In genomic region chrX:135295238-135295943, GRCh38 we compare ENCODE assay signal across 9 cellular contexts. TPM values are rescaled to one million over a fixed set of nuclear protein-coding genes. Genes with fewer than 3 reads are reported as not detected.
DNase-seq lines count a peak whose midpoint lies in the region; ATAC-seq and TF ChIP-seq lines count a peak whose summit lies in the region.
"Had no signal": no experiment of that assay in that cellular context is flagged by ENCODE, and none has a peak within 500 bp of the region (broad histone marks: within the 10 kb centered on the region; RNA-seq: fewer than 3 reads in every experiment).

No MANE protein-coding gene starts in this region.

- H3K9me3 ChIP-seq in colonic mucosa: no peaks in the 10 kb centered on the region

- no peak for TF ChIP-seq CTCF in colonic mucosa (IDR thresholded peaks at IDR 0.05)

- H3K27me3 ChIP-seq in colonic mucosa: no peaks in the 10 kb centered on the region

- DNase-seq in activated CD4-positive, alpha-beta T cell treated with anti-CD3 and anti-CD28 coated beads for 24 hours (ENCODE audit: low read depth in 2 of 2): peak; percentile 35 to 48
- DNase-seq in colonic mucosa (peak; percentile 22), medulla oblongata (ENCODE audit: extremely low spot score) (peak; percentile 54), NCI-H2196 treated with DMSO at 0.1 percent for 48 hours (lab: John Stamatoyannopoulos, UW; ENCODE audit: unreplicated experiment) (no peak), dedifferentiated amniotic fluid mesenchymal stem cell (ENCODE audit: extremely low spot score) (no peak)
- DNase-seq in stimulated activated CD8-positive, alpha-beta memory T cell treated with anti-CD3 and anti-CD28 coated beads, Interleukin-15, amount 100 ng/mL, for 1 hour (ENCODE audit: low read depth): peak; percentile 21

- H3K4me1 ChIP-seq in colonic mucosa: no peaks in the 10 kb centered on the region

- H3K9ac ChIP-seq in colonic mucosa (ENCODE audit: low read depth in 2 of 2, low read length in 2 of 2): peak overlapping the region in 1 of 2 donors; percentile 6

- no peak overlapping the region for H3K27ac ChIP-seq in colonic mucosa
- H3K27ac ChIP-seq: SK-N-MC had no signal

- no peak overlapping the region for H3K4me3 ChIP-seq in colonic mucosa
- H3K4me3 ChIP-seq: SK-N-MC had no signal

- H3K36me3 ChIP-seq in colonic mucosa: no peaks in the 10 kb centered on the region

- ATAC-seq in GM18511 (IDR thresholded peaks at IDR 0.05; ENCODE audit: unreplicated experiment) (peak; percentile 99), HG02981 (IDR thresholded peaks at IDR 0.05; ENCODE audit: unreplicated experiment) (peak; percentile 98)

- intact Hi-C loops in colonic mucosa (cut with DNase I): no loop called here

RNA-seq across cellular contexts. Expression of gene ETDC, which starts 13.9 kb away (rescaled TPM):
- not detected for total RNA-seq in colonic mucosa

RNA-seq across cellular contexts. Expression of gene ETDA, which starts 43.5 kb away (rescaled TPM):
- not detected for total RNA-seq in colonic mucosa

RNA-seq across cellular contexts. Expression of gene ZNF75D, which starts 48.5 kb away (rescaled TPM):
- 1 to 10 TPM; 6.5 to 7.3 TPM for total RNA-seq in colonic mucosa

RNA-seq across cellular contexts. Expression of gene ZNF449, which starts 49.2 kb away (rescaled TPM):
- total RNA-seq in colonic mucosa: 1 to 10 TPM; 2.1 to 3.4 TPM

Comparison
In these comparisons a context has a peak if more than half of its experiments do, and no peak if none do; other contexts are left out.
1. DNase-seq: peak in activated CD4-positive, alpha-beta T cell treated with anti-CD3 and anti-CD28 coated beads for 24 hours (2 of 2), colonic mucosa (single experiment), medulla oblongata (single experiment) and stimulated activated CD8-positive, alpha-beta memory T cell treated with anti-CD3 and anti-CD28 coated beads, Interleukin-15, amount 100 ng/mL, for 1 hour (single experiment); none in NCI-H2196 treated with DMSO at 0.1 percent for 48 hours (single experiment) and dedifferentiated amniotic fluid mesenchymal stem cell (single experiment).